In the genomic region with DNA sequence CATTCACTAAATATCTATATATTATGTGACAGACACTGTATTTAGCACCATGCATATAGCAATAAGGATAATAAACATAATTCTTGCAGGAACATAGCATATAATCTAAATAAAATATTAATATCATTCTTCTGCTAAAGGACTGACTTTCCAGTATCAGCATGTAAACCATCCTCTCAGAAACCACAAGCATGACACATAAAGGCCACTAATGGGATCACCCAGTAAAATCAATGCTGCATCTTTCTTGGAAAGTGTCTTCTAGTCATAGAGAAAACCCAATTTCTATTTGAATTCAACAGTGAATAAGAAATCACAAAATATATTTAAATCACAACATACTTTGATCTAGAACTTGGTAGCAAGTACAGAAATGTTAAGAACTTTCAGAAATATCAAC, we compare ENCODE assay signal across 30 cellular contexts. TPM values are rescaled to one million over a fixed set of nuclear protein-coding genes. Genes with fewer than 3 reads are reported as not detected.
"Had no signal": no experiment of that assay in that cellular context is flagged by ENCODE, and none has a peak within 500 bp of the region (broad histone marks: within the 10 kb centered on the region; RNA-seq: fewer than 3 reads in every experiment).

No MANE protein-coding gene starts in this region.

- H3K27ac ChIP-seq: ascending aorta, coronary artery, dorsolateral prefrontal cortex, gastroesophageal sphincter, heart right ventricle had no signal

- ATAC-seq: activated CD4-positive, alpha-beta T cell treated with anti-CD3 and anti-CD28 coated beads for 36 hours; activated CD8-positive, alpha-beta memory T cell treated with anti-CD3 and anti-CD28 coated beads, Interleukin-2, amount 10 ng/mL, durations not matched to agents 7 days and 5 days; activated CD8-positive, alpha-beta T cell treated with anti-CD3 and anti-CD28 coated beads, Interleukin-2, amount 10 ng/mL, durations not matched to agents 7 days and 5 days; activated naive CD4-positive, alpha-beta T cell treated with anti-CD3 and anti-CD28 coated beads, Interleukin-2, amount 50 U/mL, for 72 hours; esophagus mucosa; gastroesophageal sphincter; heart right ventricle; T-helper 17 cell had no signal

- H3K9me3 ChIP-seq: ascending aorta, gastroesophageal sphincter, heart right ventricle had no signal

- H3K36me3 ChIP-seq: ascending aorta, gastroesophageal sphincter, heart right ventricle had no signal

- DNase-seq: activated CD4-positive, alpha-beta memory T cell treated with anti-CD3 and anti-CD28 coated beads for 36 hours; activated CD4-positive, alpha-beta T cell treated with anti-CD3 and anti-CD28 coated beads for 36 hours; activated CD4-positive, alpha-beta T cell treated with anti-CD3 and anti-CD28 coated beads, Interleukin-2, amount 10 ng/mL, durations not matched to agents 24 days and 14 days; activated CD4-positive, CD25-positive, alpha-beta regulatory T cell; activated CD4-positive, CD25-positive, alpha-beta regulatory T cell treated with anti-CD3 and anti-CD28 coated beads, Interleukin-2, amount 50 U/mL, for 72 hours; activated CD8-positive, alpha-beta memory T cell treated with anti-CD3 and anti-CD28 coated beads, Interleukin-2, amount 10 ng/mL, durations not matched to agents 7 days and 5 days; activated CD8-positive, alpha-beta memory T cell treated with anti-CD3 and anti-CD28 coated beads, Interleukin-2, amount 50 U/mL, for 4 hours; activated CD8-positive, alpha-beta T cell treated with anti-CD3 and anti-CD28 coated beads, Interleukin-2, amount 10 ng/mL, durations not matched to agents 7 days and 5 days; activated effector memory CD4-positive, alpha-beta T cell treated with anti-CD3 and anti-CD28 coated beads, Interleukin-2, amount 50 U/mL, for 16 hours; activated naive CD4-positive, alpha-beta T cell treated with anti-CD3 and anti-CD28 coated beads, Interleukin-2, amount 10 ng/mL, durations not matched to agents 7 days and 5 days; activated naive CD8-positive, alpha-beta T cell treated with anti-CD3 and anti-CD28 coated beads, Interleukin-2, amount 10 ng/mL, durations not matched to agents 7 days and 5 days; activated T-cell treated with anti-CD3 and anti-CD28 coated beads, Interleukin-2, amount 50 U/mL, for 1 hour; activated T-cell treated with anti-CD3 and anti-CD28 coated beads, Interleukin-2, amount 50 U/mL, for 48 hours; dorsolateral prefrontal cortex; effector memory CD4-positive, alpha-beta T cell; endodermal cell; foreskin melanocyte; heart right ventricle; T-helper 1 cell; T-helper 17 cell; T1000 had no signal

- H3K27me3 ChIP-seq: ascending aorta, dorsolateral prefrontal cortex, gastroesophageal sphincter had no signal

- H3K4me3 ChIP-seq: ascending aorta, coronary artery, dorsolateral prefrontal cortex, gastroesophageal sphincter, heart right ventricle had no signal

- H3K4me1 ChIP-seq: ascending aorta had no signal

RNA-seq across cellular contexts. Expression of gene LRP1B, which starts 5.8 kb away (rescaled TPM):
- total RNA-seq: activated CD4-positive, alpha-beta memory T cell treated with anti-CD3 and anti-CD28 coated beads for 36 hours; activated CD4-positive, alpha-beta T cell treated with anti-CD3 and anti-CD28 coated beads for 36 hours; activated CD4-positive, alpha-beta T cell treated with anti-CD3 and anti-CD28 coated beads, Interleukin-2, amount 10 ng/mL, durations not matched to agents 24 days and 14 days; activated CD8-positive, alpha-beta memory T cell treated with anti-CD3 and anti-CD28 coated beads for 36 hours; activated CD8-positive, alpha-beta memory T cell treated with anti-CD3 and anti-CD28 coated beads, Interleukin-2, amount 10 ng/mL, durations not matched to agents 7 days and 5 days; activated CD8-positive, alpha-beta T cell treated with anti-CD3 and anti-CD28 coated beads, Interleukin-2, amount 10 ng/mL, durations not matched to agents 7 days and 5 days; activated naive CD4-positive, alpha-beta T cell treated with anti-CD3 and anti-CD28 coated beads, Interleukin-2, amount 50 U/mL, for 72 hours; activated naive CD8-positive, alpha-beta T cell treated with anti-CD3 and anti-CD28 coated beads, Interleukin-2, amount 10 ng/mL, durations not matched to agents 7 days and 5 days; activated T-helper 1 cell treated with anti-CD3 and anti-CD28 coated beads, Interleukin-12 subunit alpha, Interleukin-12 subunit beta, Interleukin-2, Interleukin-4 antibody, amounts not matched to agents 30 ng/mL and 10 ng/mL and 1 ng/mL, durations not matched to agents 14 hours and 24 hours and 36 hours; activated T-helper 2 cell treated with anti-CD3 and anti-CD28 coated beads, Interferon-gamma antibody, Interleukin-2, Interleukin-4, amounts not matched to agents 10 μg/mL and 5 μg/mL and 100 μg/mL, durations not matched to agents 14 hours and 24 hours and 36 hours; ascending aorta; glomerular endothelial cell had no signal
